ENCODE assay signal across 3 cellular contexts in the genomic region with DNA sequence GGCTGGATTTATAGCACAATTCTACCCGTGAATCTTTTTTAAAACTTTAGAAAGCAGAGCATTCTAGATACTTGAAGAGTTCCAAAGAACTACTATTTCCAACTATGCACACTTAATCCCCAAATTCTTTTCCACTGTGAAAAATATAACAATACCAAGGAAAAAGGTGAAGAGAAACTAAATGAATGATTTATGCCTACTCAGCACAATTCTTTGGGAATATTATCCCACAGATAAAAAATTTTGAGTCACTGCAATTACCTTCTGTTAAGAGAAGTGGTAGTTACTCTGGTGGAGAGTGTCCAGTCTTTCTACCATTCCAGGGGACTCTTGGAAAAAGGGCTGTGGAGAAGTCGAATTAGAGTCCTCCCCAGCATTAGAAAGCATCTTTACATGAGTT.
A peak's percentile ranks its signal among the peaks of the same experiment; 100 is the strongest.
TF ChIP-seq lines count a peak whose summit lies in the region.

No MANE protein-coding gene starts in this region.

TF ChIP-seq in A549, 52 proteins besides CTCF, POLR2A, EP300 and RAD21:
- TF ChIP-seq HEYL (CRISPR knock-in tag; IDR thresholded peaks at IDR 0.05) (no peak), GATA3 (IDR thresholded peaks at IDR 0.05; ENCODE audit: borderline replicate concordance) (no peak), MAFK (IDR thresholded peaks at IDR 0.05; ENCODE audit: partially characterized antibody) (peak; percentile 97)

TF ChIP-seq in IMR-90, 13 proteins besides CTCF, POLR2A, EP300 and RAD21:
- no peak for TF ChIP-seq MXI1 (IDR thresholded peaks at IDR 0.05; ENCODE audit: borderline replicate concordance, low read depth, low read length)
- TF ChIP-seq MAFK (IDR thresholded peaks at IDR 0.05; ENCODE audit: low read depth, low read length) = peak; percentile 98
TF ChIP-seq in IMR-90: peak in this region for 1.

TF ChIP-seq in H1, 55 proteins besides CTCF, POLR2A, EP300 and RAD21:
- TF ChIP-seq, protein P1, sequence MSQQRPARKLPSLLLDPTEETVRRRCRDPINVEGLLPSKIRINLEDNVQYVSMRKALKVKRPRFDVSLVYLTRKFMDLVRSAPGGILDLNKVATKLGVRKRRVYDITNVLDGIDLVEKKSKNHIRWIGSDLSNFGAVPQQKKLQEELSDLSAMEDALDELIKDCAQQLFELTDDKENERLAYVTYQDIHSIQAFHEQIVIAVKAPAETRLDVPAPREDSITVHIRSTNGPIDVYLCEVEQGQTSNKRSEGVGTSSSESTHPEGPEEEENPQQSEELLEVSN (IDR thresholded peaks at IDR 0.05) = no peak
- peak; percentile 90 for TF ChIP-seq MAFK (IDR thresholded peaks at IDR 0.05; ENCODE audit: low read depth, low read length)
